16 cellular contexts compared by ENCODE assay signal in the genomic region with DNA sequence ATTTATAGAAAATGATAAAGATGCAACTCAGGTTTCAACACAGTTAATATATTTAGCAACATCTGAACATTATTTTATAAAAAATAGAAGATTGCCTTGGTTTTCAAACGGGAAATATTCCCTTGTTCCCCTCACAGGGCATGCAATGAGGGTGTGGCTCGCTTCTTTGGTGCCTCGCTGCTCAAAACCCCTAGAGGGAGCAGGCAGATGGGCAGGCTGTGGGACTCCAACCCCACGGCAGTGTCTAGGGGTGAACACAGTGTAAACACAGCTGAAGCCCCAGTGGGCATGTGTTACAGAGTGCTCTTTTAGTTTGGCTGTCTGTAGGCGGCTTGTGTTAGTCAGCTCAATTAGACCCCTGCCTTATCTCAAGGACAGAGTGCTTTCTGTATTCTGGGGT.
DNase-seq lines count a peak whose midpoint lies in the region; ATAC-seq and TF ChIP-seq lines count a peak whose summit lies in the region.
"Had no signal": no experiment of that assay in that cellular context is flagged by ENCODE, and none has a peak within 500 bp of the region (broad histone marks: within the 10 kb centered on the region; RNA-seq: fewer than 3 reads in every experiment).

No MANE protein-coding gene starts in this region.

- TF ChIP-seq RAD21 in SK-N-SH (IDR thresholded peaks at IDR 0.05; ENCODE audit: low read length), result no peak

- H3K9me2 ChIP-seq in SK-N-SH, result no peaks in the 10 kb centered on the region

- TF ChIP-seq CTCF in LNCaP clone FGC (IDR thresholded peaks at IDR 0.05; ENCODE audit: control insufficient read depth, extremely low read depth, insufficient read depth) (peak; percentile 10; the same call in 1 of the 2 replicates), SK-N-SH (IDR thresholded peaks at IDR 0.05) (peak; percentile 21; the same call in 1 of the 2 replicates), neural progenitor cell (IDR thresholded peaks at IDR 0.05) (peak; percentile 47)

- no peaks in the 10 kb centered on the region for H3K27me3 Mint-ChIP-seq in neural progenitor cell (ENCODE audit: insufficient read depth, low read depth)
- H3K27me3 Mint-ChIP-seq in activated T-helper 17 cell treated with anti-CD3 and anti-CD28 coated beads, Interleukin-2, amount 50 U/mL, for 72 hours, result no peaks in the 10 kb centered on the region
- H3K27me3 Mint-ChIP-seq: activated naive CD8-positive, alpha-beta T cell treated with anti-CD3 and anti-CD28 coated beads, Interleukin-2, amount 50 U/mL, for 24 hours; effector memory CD8-positive, alpha-beta T cell had no signal

- DNase-seq in NCI-H82 (lab: John Stamatoyannopoulos, UW) (peak; percentile 44), NCI-H82 treated with DMSO at 0.1 percent for 48 hours (lab: John Stamatoyannopoulos, UW; ENCODE audit: unreplicated experiment) (no peak), LNCaP clone FGC (ENCODE audit: low read depth) (no peak), SK-N-SH (no peak), neural progenitor cell (ENCODE audit: low spot score) (peak; percentile 47), cerebellar cortex (ENCODE audit: low spot score) (no peak)
- DNase-seq in activated effector memory CD4-positive, alpha-beta T cell treated with Interleukin-2 at 50 U/mL for 16 hours, result no peak
- DNase-seq: activated CD4-positive, alpha-beta T cell treated with anti-CD3 and anti-CD28 coated beads, Interleukin-2, amount 50 U/mL, for 4 hours; activated naive CD8-positive, alpha-beta T cell treated with anti-CD3 and anti-CD28 coated beads, Interleukin-2, amount 50 U/mL, for 24 hours; activated T-cell treated with anti-CD3 and anti-CD28 coated beads, Interleukin-2, amount 50 U/mL, for 48 hours; central memory CD4-positive, alpha-beta T cell; effector memory CD8-positive, alpha-beta T cell; NCI-H1417 treated with DMSO at 0.1 percent for 48 hours; stomach had no signal

- H3K36me3 ChIP-seq in SK-N-SH (replicated peaks in 1 of 2; ENCODE audit: control insufficient read depth in 1 of 2, insufficient read depth in 2 of 2, low read length in 1 of 2) (no peaks in the 10 kb centered on the region), neural progenitor cell (no peaks in the 10 kb centered on the region)
- H3K36me3 ChIP-seq: stomach had no signal

- H3K79me2 ChIP-seq in SK-N-SH (ENCODE audit: insufficient read depth), result no peaks in the 10 kb centered on the region
- H3K79me2 ChIP-seq in neural progenitor cell (ENCODE audit: low read depth), result no peaks in the 10 kb centered on the region

- CTCF ChIA-PET in SK-N-SH (lab: Yijun Ruan, JAX), result no interaction called here

- H3K9ac ChIP-seq in SK-N-SH (no peak overlapping the region), neural progenitor cell (no peak overlapping the region)

- 9% methylated on average over 4 of the region's 5 CpGs for WGBS in SK-N-SH (ENCODE audit: low lambda C conversion rate)

- H3K4me1 Mint-ChIP-seq in neural progenitor cell, result no peaks in the 10 kb centered on the region
- H3K4me1 Mint-ChIP-seq in activated T-helper 17 cell treated with anti-CD3 and anti-CD28 coated beads, Interleukin-2, amount 50 U/mL, for 72 hours, result no peaks in the 10 kb centered on the region
- H3K4me1 Mint-ChIP-seq: activated naive CD8-positive, alpha-beta T cell treated with anti-CD3 and anti-CD28 coated beads, Interleukin-2, amount 50 U/mL, for 24 hours had no signal

- POLR2A ChIA-PET in SK-N-SH (lab: Yijun Ruan, JAX), result no interaction called here

- TF ChIP-seq EP300 in SK-N-SH (IDR thresholded peaks at IDR 0.05; ENCODE audit: borderline replicate concordance in 1 of 2, low read depth in 1 of 2, low read length in 1 of 2), result no peak

- H2AFZ ChIP-seq in SK-N-SH (ENCODE audit: low read depth), result no peak overlapping the region
- H2AFZ ChIP-seq in neural progenitor cell (replicated peaks), result peak overlapping the region; percentile 72

- H3K4me2 ChIP-seq in SK-N-SH, result no peak overlapping the region
- no peak overlapping the region for H3K4me2 ChIP-seq in neural progenitor cell

- no peaks in the 10 kb centered on the region for H3K4me1 ChIP-seq in SK-N-SH (ENCODE audit: control insufficient read depth in 1 of 2, insufficient read depth in 2 of 2, low read depth in 1 of 2, low read length in 1 of 2)
- no peaks in the 10 kb centered on the region for H3K4me1 ChIP-seq in neural progenitor cell
- H3K4me1 ChIP-seq: stomach had no signal

- ATAC-seq in activated T-helper 17 cell treated with anti-CD3 and anti-CD28 coated beads, Interleukin-2, amount 50 U/mL, for 72 hours (replicated peaks), result no peak
- ATAC-seq: activated naive CD8-positive, alpha-beta T cell treated with anti-CD3 and anti-CD28 coated beads, Interleukin-2, amount 50 U/mL, for 24 hours; effector memory CD8-positive, alpha-beta T cell; K562 had no signal

- H3F3A ChIP-seq in SK-N-SH (replicated peaks; ENCODE audit: insufficient read depth) (no peaks in the 10 kb centered on the region), neural progenitor cell (ENCODE audit: low read depth) (no peaks in the 10 kb centered on the region)

- no peaks in the 10 kb centered on the region for H4K20me1 ChIP-seq in SK-N-SH (ENCODE audit: insufficient read depth)
- H4K20me1 ChIP-seq in neural progenitor cell (ENCODE audit: low read depth), result no peaks in the 10 kb centered on the region

- no peaks in the 10 kb centered on the region for H3K36me3 Mint-ChIP-seq in neural progenitor cell
- no peaks in the 10 kb centered on the region for H3K36me3 Mint-ChIP-seq in activated T-helper 17 cell treated with anti-CD3 and anti-CD28 coated beads, Interleukin-2, amount 50 U/mL, for 72 hours (ENCODE audit: low read depth)

- H3K4me3 ChIP-seq in LNCaP clone FGC (ENCODE audit: low read depth, low read length) (no peak overlapping the region), SK-N-SH (ENCODE audit: low read depth in 2 of 2, low read length in 1 of 2) (no peak overlapping the region), neural progenitor cell (no peak overlapping the region)
- H3K4me3 ChIP-seq: K562, stomach had no signal

- peaks cover 6% of the 10 kb centered on the region for H3K9me3 Mint-ChIP-seq in neural progenitor cell
- H3K9me3 Mint-ChIP-seq in activated T-helper 17 cell treated with anti-CD3 and anti-CD28 coated beads, Interleukin-2, amount 50 U/mL, for 72 hours, result no peaks in the 10 kb centered on the region
- H3K9me3 Mint-ChIP-seq: activated naive CD8-positive, alpha-beta T cell treated with anti-CD3 and anti-CD28 coated beads, Interleukin-2, amount 50 U/mL, for 24 hours had no signal

- no peak overlapping the region for H3K27ac Mint-ChIP-seq in neural progenitor cell
- no peak overlapping the region for H3K27ac Mint-ChIP-seq in activated T-helper 17 cell treated with anti-CD3 and anti-CD28 coated beads, Interleukin-2, amount 50 U/mL, for 72 hours
- H3K27ac Mint-ChIP-seq: activated naive CD8-positive, alpha-beta T cell treated with anti-CD3 and anti-CD28 coated beads, Interleukin-2, amount 50 U/mL, for 24 hours; effector memory CD8-positive, alpha-beta T cell had no signal

- H3K9me3 ChIP-seq in SK-N-SH (no peaks in the 10 kb centered on the region), neural progenitor cell (ENCODE audit: low read depth) (no peaks in the 10 kb centered on the region)

- no peak overlapping the region for H3K27ac ChIP-seq in SK-N-SH (ENCODE audit: low read depth in 2 of 2, low read length in 1 of 2)
- no peak overlapping the region for H3K27ac ChIP-seq in neural progenitor cell
- H3K27ac ChIP-seq: stomach had no signal

- H3K27me3 ChIP-seq in SK-N-SH (ENCODE audit: insufficient read depth) (no peaks in the 10 kb centered on the region; the same call in 1 of the 2 replicates), neural progenitor cell (no peaks in the 10 kb centered on the region)
- H3K27me3 ChIP-seq: stomach had no signal

- H3K4me3 Mint-ChIP-seq in neural progenitor cell, result no peak overlapping the region
- H3K4me3 Mint-ChIP-seq in activated T-helper 17 cell treated with anti-CD3 and anti-CD28 coated beads, Interleukin-2, amount 50 U/mL, for 72 hours, result no peak overlapping the region
- H3K4me3 Mint-ChIP-seq: activated naive CD8-positive, alpha-beta T cell treated with anti-CD3 and anti-CD28 coated beads, Interleukin-2, amount 50 U/mL, for 24 hours; effector memory CD8-positive, alpha-beta T cell had no signal

TF ChIP-seq in SK-N-SH, 30 proteins besides CTCF, POLR2A, EP300 and RAD21 (continues in another document):
- no peak for TF ChIP-seq NRF1 (IDR thresholded peaks at IDR 0.05; ENCODE audit: low read depth, low read length)
- TF ChIP-seq JUND (IDR thresholded peaks at IDR 0.05), result no peak
- TF ChIP-seq RXRA (IDR thresholded peaks at IDR 0.05; ENCODE audit: borderline replicate concordance, low read depth), result no peak
- TF ChIP-seq, protein P1, sequence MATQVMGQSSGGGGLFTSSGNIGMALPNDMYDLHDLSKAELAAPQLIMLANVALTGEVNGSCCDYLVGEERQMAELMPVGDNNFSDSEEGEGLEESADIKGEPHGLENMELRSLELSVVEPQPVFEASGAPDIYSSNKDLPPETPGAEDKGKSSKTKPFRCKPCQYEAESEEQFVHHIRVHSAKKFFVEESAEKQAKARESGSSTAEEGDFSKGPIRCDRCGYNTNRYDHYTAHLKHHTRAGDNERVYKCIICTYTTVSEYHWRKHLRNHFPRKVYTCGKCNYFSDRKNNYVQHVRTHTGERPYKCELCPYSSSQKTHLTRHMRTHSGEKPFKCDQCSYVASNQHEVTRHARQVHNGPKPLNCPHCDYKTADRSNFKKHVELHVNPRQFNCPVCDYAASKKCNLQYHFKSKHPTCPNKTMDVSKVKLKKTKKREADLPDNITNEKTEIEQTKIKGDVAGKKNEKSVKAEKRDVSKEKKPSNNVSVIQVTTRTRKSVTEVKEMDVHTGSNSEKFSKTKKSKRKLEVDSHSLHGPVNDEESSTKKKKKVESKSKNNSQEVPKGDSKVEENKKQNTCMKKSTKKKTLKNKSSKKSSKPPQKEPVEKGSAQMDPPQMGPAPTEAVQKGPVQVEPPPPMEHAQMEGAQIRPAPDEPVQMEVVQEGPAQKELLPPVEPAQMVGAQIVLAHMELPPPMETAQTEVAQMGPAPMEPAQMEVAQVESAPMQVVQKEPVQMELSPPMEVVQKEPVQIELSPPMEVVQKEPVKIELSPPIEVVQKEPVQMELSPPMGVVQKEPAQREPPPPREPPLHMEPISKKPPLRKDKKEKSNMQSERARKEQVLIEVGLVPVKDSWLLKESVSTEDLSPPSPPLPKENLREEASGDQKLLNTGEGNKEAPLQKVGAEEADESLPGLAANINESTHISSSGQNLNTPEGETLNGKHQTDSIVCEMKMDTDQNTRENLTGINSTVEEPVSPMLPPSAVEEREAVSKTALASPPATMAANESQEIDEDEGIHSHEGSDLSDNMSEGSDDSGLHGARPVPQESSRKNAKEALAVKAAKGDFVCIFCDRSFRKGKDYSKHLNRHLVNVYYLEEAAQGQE (IDR thresholded peaks at IDR 0.05; ENCODE audit: low read depth, low read length), result no peak
- no peak for TF ChIP-seq MEF2A (IDR thresholded peaks at IDR 0.05; ENCODE audit: borderline replicate concordance, low read depth)
- TF ChIP-seq MXI1 (IDR thresholded peaks at IDR 0.05; ENCODE audit: low read depth, low read length), result no peak
- TF ChIP-seq, protein P2, sequence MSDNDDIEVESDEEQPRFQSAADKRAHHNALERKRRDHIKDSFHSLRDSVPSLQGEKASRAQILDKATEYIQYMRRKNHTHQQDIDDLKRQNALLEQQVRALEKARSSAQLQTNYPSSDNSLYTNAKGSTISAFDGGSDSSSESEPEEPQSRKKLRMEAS (IDR thresholded peaks at IDR 0.05; ENCODE audit: low read depth), result no peak

Comparison
In these comparisons a context has a peak if more than half of its experiments do, and no peak if none do; other contexts are left out.
1. DNase-seq: peak in NCI-H82 (single experiment) and neural progenitor cell (single experiment); none in NCI-H82 treated with DMSO at 0.1 percent for 48 hours (single experiment), LNCaP clone FGC (single experiment), SK-N-SH (single experiment), activated effector memory CD4-positive, alpha-beta T cell treated with Interleukin-2 at 50 U/mL for 16 hours (single experiment) and cerebellar cortex (single experiment).
2. Peak in every context shown above with its lines, with median percentiles within 50 percentile points of each other: CTCF ChIP-seq.